ENCODE assay signal across 8 cellular contexts in the genomic region with DNA sequence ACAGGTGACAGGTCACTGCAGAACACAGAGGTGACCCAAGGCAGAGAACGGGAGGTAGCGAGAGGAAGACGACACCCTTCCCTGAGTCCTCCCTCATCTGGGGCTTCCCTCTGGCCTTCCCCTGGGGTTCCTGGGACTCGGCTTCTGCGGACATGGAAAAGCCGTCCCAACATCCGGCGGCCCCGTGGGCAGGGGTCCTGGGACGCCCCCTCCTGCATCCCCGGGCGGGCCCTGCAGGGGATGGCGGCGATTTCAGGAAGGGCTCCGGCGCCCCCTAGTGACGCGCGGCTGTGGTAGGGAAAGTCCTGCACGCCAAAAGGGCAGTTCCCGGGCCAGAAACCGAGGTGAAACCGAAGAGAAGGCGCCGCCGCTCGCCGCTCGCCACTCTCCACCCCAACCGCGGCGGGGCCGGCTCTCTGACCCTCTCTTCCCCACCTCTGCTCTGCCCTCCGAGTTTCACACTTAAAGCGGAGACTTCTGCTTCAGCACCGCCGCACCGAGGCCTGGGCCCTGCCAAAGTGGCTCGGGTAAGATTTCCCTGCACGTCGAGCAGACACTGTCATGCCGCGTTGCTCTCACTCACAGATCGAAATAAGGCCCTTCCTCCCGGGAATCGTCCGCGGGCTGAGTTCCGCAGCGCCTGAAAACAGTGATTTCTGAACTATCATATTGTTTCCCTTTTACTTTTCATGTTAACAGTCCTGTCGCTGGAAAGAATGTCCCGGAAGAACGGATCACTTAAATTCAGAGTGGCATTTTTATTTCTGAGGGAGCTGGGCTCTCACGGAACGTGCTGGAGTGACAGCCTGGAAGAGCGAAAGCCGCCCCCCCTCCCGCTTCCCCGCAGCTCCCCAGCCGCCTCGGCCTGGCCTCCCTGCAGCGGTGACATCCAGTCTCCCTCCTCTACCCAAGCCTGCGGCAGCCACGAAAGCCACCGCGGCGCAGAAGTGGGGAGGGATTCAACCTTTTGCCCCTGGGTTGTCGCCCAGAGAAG.
DNase-seq lines count a peak whose midpoint lies in the region; ATAC-seq and TF ChIP-seq lines count a peak whose summit lies in the region.

No MANE protein-coding gene starts in this region.

- peaks cover 0 to 3% (median 0%) of the 10 kb centered on the region in 7 donors for H3K9me3 Mint-ChIP-seq in CD4-positive, CD25-positive, alpha-beta regulatory T cell
- H3K9me3 Mint-ChIP-seq in natural killer cell: no peaks in the 10 kb centered on the region

- DNase-seq in CD4-positive, CD25-positive, alpha-beta regulatory T cell: peak; percentile 15 to 52 (median 35)
- DNase-seq in GM19240 (ENCODE audit: insufficient read length, low spot score): peak; percentile 52
- peak; percentile 80 for DNase-seq in OCI-M1 (lab: John Stamatoyannopoulos, UW)
- DNase-seq in activated T-helper 1 cell treated with anti-CD3 and anti-CD28 coated beads, Interleukin-2, amount 50 U/mL, for 16 hours (ENCODE audit: low read depth in 1 of 2, low spot score in 1 of 2): peak; percentile 13 to 26
- DNase-seq in fibroblast of peridontal ligament (ENCODE audit: extremely low read depth): peak; percentile 61
- DNase-seq in natural killer cell: peak; percentile 79
- peak; percentile 54 for DNase-seq in stimulated activated naive CD4-positive, alpha-beta T cell treated with Interleukin-2 at 50 U/mL for 16 hours (lab: John Stamatoyannopoulos, UW)

- H3K27me3 Mint-ChIP-seq in CD4-positive, CD25-positive, alpha-beta regulatory T cell: no peaks in the 10 kb centered on the region
- peaks cover 0 to 4% of the 10 kb centered on the region in 2 donors for H3K27me3 Mint-ChIP-seq in natural killer cell (ENCODE audit: low read depth in 2 of 2)

- H3K9me3 ChIP-seq in CD4-positive, CD25-positive, alpha-beta regulatory T cell (ENCODE audit: control insufficient read depth in 2 of 2, low read length in 2 of 2): peaks cover 0 to 3% of the 10 kb centered on the region in 2 experiments

- no peaks in the 10 kb centered on the region for H3K27me3 ChIP-seq in CD4-positive, CD25-positive, alpha-beta regulatory T cell (ENCODE audit: control insufficient read depth, insufficient read depth, low read length)

- ATAC-seq in CD4-positive, CD25-positive, alpha-beta regulatory T cell (ENCODE audit: low read depth in 2 of 2): peak; percentile 35 to 39
- peak; percentile 56 for ATAC-seq in HG03378 (IDR thresholded peaks at IDR 0.05; ENCODE audit: unreplicated experiment)
- ATAC-seq in natural killer cell: peak; percentile 53 to 67 (median 64)

- H3K4me1 ChIP-seq in CD4-positive, CD25-positive, alpha-beta regulatory T cell (ENCODE audit: control insufficient read depth, insufficient read depth, low read length, poor library complexity, severe bottlenecking): peaks cover 13% of the 10 kb centered on the region

- peak overlapping the region in 2 of 3 donors; percentile 62 to 72 for H3K27ac Mint-ChIP-seq in CD4-positive, CD25-positive, alpha-beta regulatory T cell
- peak overlapping the region; percentile 82 to 96 for H3K27ac Mint-ChIP-seq in natural killer cell

- peak; percentile 84 for TF ChIP-seq CTCF in natural killer cell (IDR thresholded peaks at IDR 0.05)

- peaks cover 0 to 13% (median 4%) of the 10 kb centered on the region in 4 donors for H3K4me1 Mint-ChIP-seq in CD4-positive, CD25-positive, alpha-beta regulatory T cell
- peaks cover 0 to 6% of the 10 kb centered on the region in 2 donors for H3K4me1 Mint-ChIP-seq in natural killer cell

- no peak overlapping the region for H3K27ac ChIP-seq in CD4-positive, CD25-positive, alpha-beta regulatory T cell (ENCODE audit: insufficient read depth, low read length, poor library complexity, severe bottlenecking)

- no peaks in the 10 kb centered on the region for H3K36me3 Mint-ChIP-seq in CD4-positive, CD25-positive, alpha-beta regulatory T cell
- H3K36me3 Mint-ChIP-seq in natural killer cell: no peaks in the 10 kb centered on the region

- intact Hi-C loops in natural killer cell (cut with micrococcal nuclease): loop anchor here (2.0 kb wide), 1 partner anchor 330 kb away; no protein-coding TSS in a partner anchor

- H3K4me3 ChIP-seq in CD4-positive, CD25-positive, alpha-beta regulatory T cell (ENCODE audit: low read depth, low read length): no peak overlapping the region

- H3K36me3 ChIP-seq in CD4-positive, CD25-positive, alpha-beta regulatory T cell (ENCODE audit: control insufficient read depth, insufficient read depth, low read length): no peaks in the 10 kb centered on the region

- peak overlapping the region; percentile 48 to 82 (median 66) for H3K4me3 Mint-ChIP-seq in CD4-positive, CD25-positive, alpha-beta regulatory T cell
- peak overlapping the region; percentile 84 for H3K4me3 Mint-ChIP-seq in natural killer cell

Comparison
In these comparisons a context has a peak if more than half of its experiments do, and no peak if none do; other contexts are left out.
1. DNase-seq: peak in every context shown above with its lines; median percentile 80 in OCI-M1; 79 in natural killer cell; 61 in fibroblast of peridontal ligament; 54 in stimulated activated naive CD4-positive, alpha-beta T cell treated with Interleukin-2 at 50 U/mL for 16 hours; 52 in GM19240; 35 in CD4-positive, CD25-positive, alpha-beta regulatory T cell; 20 in activated T-helper 1 cell treated with anti-CD3 and anti-CD28 coated beads, Interleukin-2, amount 50 U/mL, for 16 hours.